ENCODE assay signal across 1 cellular context in the genomic region with DNA sequence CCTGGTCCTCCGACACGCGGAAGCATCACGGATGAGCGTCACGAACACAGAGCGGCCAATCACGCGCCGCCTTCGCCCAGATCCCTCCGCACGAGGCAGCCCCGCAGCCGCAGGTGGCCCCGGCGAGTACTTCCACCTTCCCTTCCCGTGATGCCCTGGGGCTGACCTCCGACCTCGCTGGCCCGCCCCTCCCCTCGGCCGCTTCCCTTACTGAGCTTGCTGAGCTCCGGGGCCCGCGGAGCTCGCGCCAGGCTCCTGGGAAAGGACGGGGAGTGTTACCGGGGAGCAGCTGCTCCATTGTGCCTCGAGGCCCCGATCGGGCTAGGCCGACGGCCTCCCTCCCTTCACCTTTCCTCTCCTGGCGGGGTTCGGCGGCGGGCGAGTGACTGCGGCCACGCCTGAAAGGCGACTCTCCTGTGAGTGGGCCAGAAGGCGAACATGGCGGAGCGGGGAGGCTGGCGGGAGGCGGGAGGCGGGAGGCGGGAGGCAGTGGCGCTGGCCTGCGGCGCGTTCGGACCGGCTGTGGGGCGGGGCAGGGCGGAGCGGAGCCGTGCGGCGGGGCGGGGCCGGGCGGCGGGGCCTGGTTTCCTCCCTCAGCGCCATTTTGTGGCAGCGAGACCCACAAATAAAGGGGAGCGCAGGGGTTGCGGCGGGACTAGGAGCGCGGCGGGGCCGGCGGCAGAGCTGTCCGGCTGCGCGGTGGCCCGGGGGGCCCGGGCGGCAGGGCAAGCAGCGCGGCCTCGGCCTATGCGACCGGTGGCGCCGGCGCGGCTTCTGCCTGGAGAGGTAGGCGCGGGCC.
TF ChIP-seq lines count a peak whose summit lies in the region.

A gene (plus strand): TSS at position 589 of the 799 bp plus-strand sequence. CDS start 8,760 bp downstream, outside the sequence.

TF ChIP-seq in HepG2, 621 proteins besides CTCF, POLR2A, EP300 and RAD21 (continued from another document and continues in another):
- TF ChIP-seq, protein P1, sequence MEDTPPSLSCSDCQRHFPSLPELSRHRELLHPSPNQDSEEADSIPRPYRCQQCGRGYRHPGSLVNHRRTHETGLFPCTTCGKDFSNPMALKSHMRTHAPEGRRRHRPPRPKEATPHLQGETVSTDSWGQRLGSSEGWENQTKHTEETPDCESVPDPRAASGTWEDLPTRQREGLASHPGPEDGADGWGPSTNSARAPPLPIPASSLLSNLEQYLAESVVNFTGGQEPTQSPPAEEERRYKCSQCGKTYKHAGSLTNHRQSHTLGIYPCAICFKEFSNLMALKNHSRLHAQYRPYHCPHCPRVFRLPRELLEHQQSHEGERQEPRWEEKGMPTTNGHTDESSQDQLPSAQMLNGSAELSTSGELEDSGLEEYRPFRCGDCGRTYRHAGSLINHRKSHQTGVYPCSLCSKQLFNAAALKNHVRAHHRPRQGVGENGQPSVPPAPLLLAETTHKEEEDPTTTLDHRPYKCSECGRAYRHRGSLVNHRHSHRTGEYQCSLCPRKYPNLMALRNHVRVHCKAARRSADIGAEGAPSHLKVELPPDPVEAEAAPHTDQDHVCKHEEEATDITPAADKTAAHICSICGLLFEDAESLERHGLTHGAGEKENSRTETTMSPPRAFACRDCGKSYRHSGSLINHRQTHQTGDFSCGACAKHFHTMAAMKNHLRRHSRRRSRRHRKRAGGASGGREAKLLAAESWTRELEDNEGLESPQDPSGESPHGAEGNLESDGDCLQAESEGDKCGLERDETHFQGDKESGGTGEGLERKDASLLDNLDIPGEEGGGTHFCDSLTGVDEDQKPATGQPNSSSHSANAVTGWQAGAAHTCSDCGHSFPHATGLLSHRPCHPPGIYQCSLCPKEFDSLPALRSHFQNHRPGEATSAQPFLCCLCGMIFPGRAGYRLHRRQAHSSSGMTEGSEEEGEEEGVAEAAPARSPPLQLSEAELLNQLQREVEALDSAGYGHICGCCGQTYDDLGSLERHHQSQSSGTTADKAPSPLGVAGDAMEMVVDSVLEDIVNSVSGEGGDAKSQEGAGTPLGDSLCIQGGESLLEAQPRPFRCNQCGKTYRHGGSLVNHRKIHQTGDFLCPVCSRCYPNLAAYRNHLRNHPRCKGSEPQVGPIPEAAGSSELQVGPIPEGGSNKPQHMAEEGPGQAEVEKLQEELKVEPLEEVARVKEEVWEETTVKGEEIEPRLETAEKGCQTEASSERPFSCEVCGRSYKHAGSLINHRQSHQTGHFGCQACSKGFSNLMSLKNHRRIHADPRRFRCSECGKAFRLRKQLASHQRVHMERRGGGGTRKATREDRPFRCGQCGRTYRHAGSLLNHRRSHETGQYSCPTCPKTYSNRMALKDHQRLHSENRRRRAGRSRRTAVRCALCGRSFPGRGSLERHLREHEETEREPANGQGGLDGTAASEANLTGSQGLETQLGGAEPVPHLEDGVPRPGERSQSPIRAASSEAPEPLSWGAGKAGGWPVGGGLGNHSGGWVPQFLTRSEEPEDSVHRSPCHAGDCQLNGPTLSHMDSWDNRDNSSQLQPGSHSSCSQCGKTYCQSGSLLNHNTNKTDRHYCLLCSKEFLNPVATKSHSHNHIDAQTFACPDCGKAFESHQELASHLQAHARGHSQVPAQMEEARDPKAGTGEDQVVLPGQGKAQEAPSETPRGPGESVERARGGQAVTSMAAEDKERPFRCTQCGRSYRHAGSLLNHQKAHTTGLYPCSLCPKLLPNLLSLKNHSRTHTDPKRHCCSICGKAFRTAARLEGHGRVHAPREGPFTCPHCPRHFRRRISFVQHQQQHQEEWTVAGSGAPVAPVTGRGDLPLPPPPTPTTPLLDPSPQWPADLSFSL (CRISPR knock-in tag; IDR thresholded peaks at IDR 0.05), result peak; percentile 58; the same call in 1 of the 2 replicates
- TF ChIP-seq ZNF768 (CRISPR knock-in tag; IDR thresholded peaks at IDR 0.05) (peak; percentile 90), ZNF282 (IDR thresholded peaks at IDR 0.05; ENCODE audit: partially characterized antibody) (no peak), ZFP41 (CRISPR knock-in tag; IDR thresholded peaks at IDR 0.05; ENCODE audit: borderline replicate concordance) (peak; percentile 99), ZFP90 (CRISPR knock-in tag; IDR thresholded peaks at IDR 0.05; ENCODE audit: borderline replicate concordance) (peak; percentile 99), MED1 (CRISPR knock-in tag; IDR thresholded peaks at IDR 0.05) (peak; percentile 95), ZSCAN30 (CRISPR knock-in tag; IDR thresholded peaks at IDR 0.05) (no peak; the same call in 1 of the 2 replicates), SATB2 (CRISPR knock-in tag; IDR thresholded peaks at IDR 0.05) (peak; percentile 99), SNAPC2 (CRISPR knock-in tag; IDR thresholded peaks at IDR 0.05) (peak; percentile 95), RCOR2 (CRISPR knock-in tag; IDR thresholded peaks at IDR 0.05) (peak; percentile 80), ZSCAN25 (CRISPR knock-in tag; IDR thresholded peaks at IDR 0.05) (peak; percentile 90), HOXD1 (CRISPR knock-in tag; IDR thresholded peaks at IDR 0.05) (peak; percentile 99), MED8 (CRISPR knock-in tag; IDR thresholded peaks at IDR 0.05; ENCODE audit: insufficient replicate concordance) (peak; percentile 98), NCOR1 (IDR thresholded peaks at IDR 0.05; ENCODE audit: borderline replicate concordance, low read length) (peak; percentile 66; the same call in 1 of the 2 replicates), RELA (CRISPR knock-in tag; IDR thresholded peaks at IDR 0.05) (peak; percentile 93; the same call in 1 of the 2 replicates), ZNF879 (CRISPR knock-in tag; IDR thresholded peaks at IDR 0.05) (peak; percentile 99), ZNF841 (CRISPR knock-in tag; IDR thresholded peaks at IDR 0.05; ENCODE audit: borderline replicate concordance) (peak; percentile 86; the same call in 1 of the 2 replicates), ZNF17 (CRISPR knock-in tag; IDR thresholded peaks at IDR 0.05) (peak; percentile 86; the same call in 1 of the 2 replicates), ZNF547 (CRISPR knock-in tag; IDR thresholded peaks at IDR 0.05) (peak; percentile 99), POGZ (CRISPR knock-in tag; IDR thresholded peaks at IDR 0.05) (peak; percentile 99), RARG (CRISPR knock-in tag; IDR thresholded peaks at IDR 0.05; ENCODE audit: low read depth) (no peak; the same call in 1 of the 2 replicates), ZNF224 (CRISPR knock-in tag; IDR thresholded peaks at IDR 0.05) (0 out of 2 replicates have a peak, but pooled peaks have one; percentile 1), ZNF878 (CRISPR knock-in tag; IDR thresholded peaks at IDR 0.05) (peak; percentile 99), SAP130 (CRISPR knock-in tag; IDR thresholded peaks at IDR 0.05; ENCODE audit: low read depth) (peak; percentile 97), EZH2 (conservative IDR thresholded peaks at IDR 0.05; ENCODE audit: low read depth, low read length) (no peak), MEIS2 (CRISPR knock-in tag; IDR thresholded peaks at IDR 0.05) (peak; percentile 98), AGO1 (IDR thresholded peaks at IDR 0.05; ENCODE audit: low read depth, low read length, poor library complexity, severe bottlenecking) (peak; percentile 71), ZNF543 (CRISPR knock-in tag; IDR thresholded peaks at IDR 0.05) (peak; percentile 97), ZMYM2 (CRISPR knock-in tag; IDR thresholded peaks at IDR 0.05) (peak; percentile 89), ZNF496 (CRISPR knock-in tag; IDR thresholded peaks at IDR 0.05; ENCODE audit: insufficient replicate concordance) (no peak), ZNF776 (CRISPR knock-in tag; IDR thresholded peaks at IDR 0.05) (peak; percentile 90)
- TF ChIP-seq, protein P2, sequence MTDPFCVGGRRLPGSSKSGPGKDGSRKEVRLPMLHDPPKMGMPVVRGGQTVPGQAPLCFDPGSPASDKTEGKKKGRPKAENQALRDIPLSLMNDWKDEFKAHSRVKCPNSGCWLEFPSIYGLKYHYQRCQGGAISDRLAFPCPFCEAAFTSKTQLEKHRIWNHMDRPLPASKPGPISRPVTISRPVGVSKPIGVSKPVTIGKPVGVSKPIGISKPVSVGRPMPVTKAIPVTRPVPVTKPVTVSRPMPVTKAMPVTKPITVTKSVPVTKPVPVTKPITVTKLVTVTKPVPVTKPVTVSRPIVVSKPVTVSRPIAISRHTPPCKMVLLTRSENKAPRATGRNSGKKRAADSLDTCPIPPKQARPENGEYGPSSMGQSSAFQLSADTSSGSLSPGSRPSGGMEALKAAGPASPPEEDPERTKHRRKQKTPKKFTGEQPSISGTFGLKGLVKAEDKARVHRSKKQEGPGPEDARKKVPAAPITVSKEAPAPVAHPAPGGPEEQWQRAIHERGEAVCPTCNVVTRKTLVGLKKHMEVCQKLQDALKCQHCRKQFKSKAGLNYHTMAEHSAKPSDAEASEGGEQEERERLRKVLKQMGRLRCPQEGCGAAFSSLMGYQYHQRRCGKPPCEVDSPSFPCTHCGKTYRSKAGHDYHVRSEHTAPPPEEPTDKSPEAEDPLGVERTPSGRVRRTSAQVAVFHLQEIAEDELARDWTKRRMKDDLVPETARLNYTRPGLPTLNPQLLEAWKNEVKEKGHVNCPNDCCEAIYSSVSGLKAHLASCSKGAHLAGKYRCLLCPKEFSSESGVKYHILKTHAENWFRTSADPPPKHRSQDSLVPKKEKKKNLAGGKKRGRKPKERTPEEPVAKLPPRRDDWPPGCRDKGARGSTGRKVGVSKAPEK (CRISPR knock-in tag; IDR thresholded peaks at IDR 0.05; ENCODE audit: borderline replicate concordance), result no peak; the same call in 1 of the 2 replicates
- TF ChIP-seq, protein P3, sequence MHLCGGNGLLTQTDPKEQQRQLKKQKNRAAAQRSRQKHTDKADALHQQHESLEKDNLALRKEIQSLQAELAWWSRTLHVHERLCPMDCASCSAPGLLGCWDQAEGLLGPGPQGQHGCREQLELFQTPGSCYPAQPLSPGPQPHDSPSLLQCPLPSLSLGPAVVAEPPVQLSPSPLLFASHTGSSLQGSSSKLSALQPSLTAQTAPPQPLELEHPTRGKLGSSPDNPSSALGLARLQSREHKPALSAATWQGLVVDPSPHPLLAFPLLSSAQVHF (CRISPR knock-in tag; IDR thresholded peaks at IDR 0.05), result peak; percentile 97
- TF ChIP-seq, protein P4, sequence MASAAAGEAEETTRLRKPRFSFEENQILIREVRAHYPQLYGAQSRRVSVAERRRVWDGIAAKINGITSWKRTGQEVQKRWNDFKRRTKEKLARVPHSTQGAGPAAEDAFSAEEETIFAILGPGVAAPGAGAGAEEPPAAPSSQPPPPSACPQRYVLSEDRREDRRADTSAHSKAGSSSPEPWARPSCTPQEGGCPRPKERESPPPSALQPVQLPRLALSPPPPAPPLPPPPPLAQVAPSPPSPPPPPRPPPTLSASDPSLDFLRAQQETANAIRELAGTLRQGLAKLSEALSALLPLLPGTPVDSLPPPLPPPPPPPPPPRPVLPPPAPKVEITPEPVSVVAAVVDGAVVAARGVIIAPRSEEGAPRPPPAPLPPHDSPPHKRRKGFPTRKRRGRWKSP (CRISPR knock-in tag; IDR thresholded peaks at IDR 0.05), result peak; percentile 94
- TF ChIP-seq, protein P5, sequence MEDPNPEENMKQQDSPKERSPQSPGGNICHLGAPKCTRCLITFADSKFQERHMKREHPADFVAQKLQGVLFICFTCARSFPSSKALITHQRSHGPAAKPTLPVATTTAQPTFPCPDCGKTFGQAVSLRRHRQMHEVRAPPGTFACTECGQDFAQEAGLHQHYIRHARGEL (CRISPR knock-in tag; IDR thresholded peaks at IDR 0.05), result peak; percentile 96
- TF ChIP-seq, protein P6, sequence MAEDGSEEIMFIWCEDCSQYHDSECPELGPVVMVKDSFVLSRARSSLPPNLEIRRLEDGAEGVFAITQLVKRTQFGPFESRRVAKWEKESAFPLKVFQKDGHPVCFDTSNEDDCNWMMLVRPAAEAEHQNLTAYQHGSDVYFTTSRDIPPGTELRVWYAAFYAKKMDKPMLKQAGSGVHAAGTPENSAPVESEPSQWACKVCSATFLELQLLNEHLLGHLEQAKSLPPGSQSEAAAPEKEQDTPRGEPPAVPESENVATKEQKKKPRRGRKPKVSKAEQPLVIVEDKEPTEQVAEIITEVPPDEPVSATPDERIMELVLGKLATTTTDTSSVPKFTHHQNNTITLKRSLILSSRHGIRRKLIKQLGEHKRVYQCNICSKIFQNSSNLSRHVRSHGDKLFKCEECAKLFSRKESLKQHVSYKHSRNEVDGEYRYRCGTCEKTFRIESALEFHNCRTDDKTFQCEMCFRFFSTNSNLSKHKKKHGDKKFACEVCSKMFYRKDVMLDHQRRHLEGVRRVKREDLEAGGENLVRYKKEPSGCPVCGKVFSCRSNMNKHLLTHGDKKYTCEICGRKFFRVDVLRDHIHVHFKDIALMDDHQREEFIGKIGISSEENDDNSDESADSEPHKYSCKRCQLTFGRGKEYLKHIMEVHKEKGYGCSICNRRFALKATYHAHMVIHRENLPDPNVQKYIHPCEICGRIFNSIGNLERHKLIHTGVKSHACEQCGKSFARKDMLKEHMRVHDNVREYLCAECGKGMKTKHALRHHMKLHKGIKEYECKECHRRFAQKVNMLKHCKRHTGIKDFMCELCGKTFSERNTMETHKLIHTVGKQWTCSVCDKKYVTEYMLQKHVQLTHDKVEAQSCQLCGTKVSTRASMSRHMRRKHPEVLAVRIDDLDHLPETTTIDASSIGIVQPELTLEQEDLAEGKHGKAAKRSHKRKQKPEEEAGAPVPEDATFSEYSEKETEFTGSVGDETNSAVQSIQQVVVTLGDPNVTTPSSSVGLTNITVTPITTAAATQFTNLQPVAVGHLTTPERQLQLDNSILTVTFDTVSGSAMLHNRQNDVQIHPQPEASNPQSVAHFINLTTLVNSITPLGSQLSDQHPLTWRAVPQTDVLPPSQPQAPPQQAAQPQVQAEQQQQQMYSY (CRISPR knock-in tag; IDR thresholded peaks at IDR 0.05), result peak; percentile 72
- TF ChIP-seq, protein P7, sequence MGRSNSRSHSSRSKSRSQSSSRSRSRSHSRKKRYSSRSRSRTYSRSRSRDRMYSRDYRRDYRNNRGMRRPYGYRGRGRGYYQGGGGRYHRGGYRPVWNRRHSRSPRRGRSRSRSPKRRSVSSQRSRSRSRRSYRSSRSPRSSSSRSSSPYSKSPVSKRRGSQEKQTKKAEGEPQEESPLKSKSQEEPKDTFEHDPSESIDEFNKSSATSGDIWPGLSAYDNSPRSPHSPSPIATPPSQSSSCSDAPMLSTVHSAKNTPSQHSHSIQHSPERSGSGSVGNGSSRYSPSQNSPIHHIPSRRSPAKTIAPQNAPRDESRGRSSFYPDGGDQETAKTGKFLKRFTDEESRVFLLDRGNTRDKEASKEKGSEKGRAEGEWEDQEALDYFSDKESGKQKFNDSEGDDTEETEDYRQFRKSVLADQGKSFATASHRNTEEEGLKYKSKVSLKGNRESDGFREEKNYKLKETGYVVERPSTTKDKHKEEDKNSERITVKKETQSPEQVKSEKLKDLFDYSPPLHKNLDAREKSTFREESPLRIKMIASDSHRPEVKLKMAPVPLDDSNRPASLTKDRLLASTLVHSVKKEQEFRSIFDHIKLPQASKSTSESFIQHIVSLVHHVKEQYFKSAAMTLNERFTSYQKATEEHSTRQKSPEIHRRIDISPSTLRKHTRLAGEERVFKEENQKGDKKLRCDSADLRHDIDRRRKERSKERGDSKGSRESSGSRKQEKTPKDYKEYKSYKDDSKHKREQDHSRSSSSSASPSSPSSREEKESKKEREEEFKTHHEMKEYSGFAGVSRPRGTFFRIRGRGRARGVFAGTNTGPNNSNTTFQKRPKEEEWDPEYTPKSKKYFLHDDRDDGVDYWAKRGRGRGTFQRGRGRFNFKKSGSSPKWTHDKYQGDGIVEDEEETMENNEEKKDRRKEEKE (IDR thresholded peaks at IDR 0.05), result no peak
- TF ChIP-seq, protein P8, sequence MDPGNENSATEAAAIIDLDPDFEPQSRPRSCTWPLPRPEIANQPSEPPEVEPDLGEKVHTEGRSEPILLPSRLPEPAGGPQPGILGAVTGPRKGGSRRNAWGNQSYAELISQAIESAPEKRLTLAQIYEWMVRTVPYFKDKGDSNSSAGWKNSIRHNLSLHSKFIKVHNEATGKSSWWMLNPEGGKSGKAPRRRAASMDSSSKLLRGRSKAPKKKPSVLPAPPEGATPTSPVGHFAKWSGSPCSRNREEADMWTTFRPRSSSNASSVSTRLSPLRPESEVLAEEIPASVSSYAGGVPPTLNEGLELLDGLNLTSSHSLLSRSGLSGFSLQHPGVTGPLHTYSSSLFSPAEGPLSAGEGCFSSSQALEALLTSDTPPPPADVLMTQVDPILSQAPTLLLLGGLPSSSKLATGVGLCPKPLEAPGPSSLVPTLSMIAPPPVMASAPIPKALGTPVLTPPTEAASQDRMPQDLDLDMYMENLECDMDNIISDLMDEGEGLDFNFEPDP (CRISPR knock-in tag; conservative IDR thresholded peaks at IDR 0.05), result peak; percentile 96
